ENCODE assay signal across 1 cellular context in the genomic region with DNA sequence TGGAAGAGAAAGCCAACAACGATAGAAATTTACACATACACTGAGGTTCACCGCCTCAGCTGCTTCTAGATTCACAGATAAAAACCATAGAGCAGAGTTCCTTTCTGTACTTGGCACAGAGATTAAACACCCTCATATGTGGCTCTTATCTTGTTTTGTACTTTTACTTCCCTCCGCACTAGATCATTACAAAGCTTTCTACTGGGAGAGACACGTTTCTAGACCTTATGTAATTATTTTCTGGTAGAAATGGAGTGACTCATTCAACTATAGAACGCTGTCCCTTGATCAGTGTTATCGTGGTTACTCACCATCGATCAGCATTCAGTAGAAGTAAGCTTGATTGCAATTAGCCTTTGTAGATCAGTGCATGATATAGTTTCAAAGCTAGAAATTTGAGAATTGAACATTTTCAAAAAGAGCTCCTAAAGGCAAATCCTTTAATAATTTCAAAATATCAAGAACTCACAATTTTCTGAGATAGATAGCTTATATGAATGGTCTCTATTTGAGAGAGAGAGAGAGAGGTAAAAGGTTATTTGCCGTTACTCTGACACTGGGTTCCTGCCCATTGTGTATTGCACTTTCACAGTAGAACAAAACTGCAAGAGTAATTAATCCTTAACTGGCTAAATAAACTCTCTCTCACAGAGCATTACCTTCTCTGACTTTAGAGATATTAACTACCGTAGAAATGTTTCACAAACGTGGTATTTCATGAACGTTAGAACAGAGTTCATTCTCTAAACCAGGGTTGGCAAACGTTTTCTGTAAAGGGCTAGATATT.
TF ChIP-seq lines count a peak whose summit lies in the region.

No MANE protein-coding gene starts in this region.

TF ChIP-seq in K562, 482 proteins besides CTCF, POLR2A, EP300 and RAD21 (continues in another document):
- TF ChIP-seq ZNF778 (CRISPR knock-in tag; IDR thresholded peaks at IDR 0.05), result no peak
- TF ChIP-seq L3MBTL2 (IDR thresholded peaks at IDR 0.05), result no peak
- no peak for TF ChIP-seq MCM5 (IDR thresholded peaks at IDR 0.05; ENCODE audit: low read depth)
- TF ChIP-seq, protein P1, sequence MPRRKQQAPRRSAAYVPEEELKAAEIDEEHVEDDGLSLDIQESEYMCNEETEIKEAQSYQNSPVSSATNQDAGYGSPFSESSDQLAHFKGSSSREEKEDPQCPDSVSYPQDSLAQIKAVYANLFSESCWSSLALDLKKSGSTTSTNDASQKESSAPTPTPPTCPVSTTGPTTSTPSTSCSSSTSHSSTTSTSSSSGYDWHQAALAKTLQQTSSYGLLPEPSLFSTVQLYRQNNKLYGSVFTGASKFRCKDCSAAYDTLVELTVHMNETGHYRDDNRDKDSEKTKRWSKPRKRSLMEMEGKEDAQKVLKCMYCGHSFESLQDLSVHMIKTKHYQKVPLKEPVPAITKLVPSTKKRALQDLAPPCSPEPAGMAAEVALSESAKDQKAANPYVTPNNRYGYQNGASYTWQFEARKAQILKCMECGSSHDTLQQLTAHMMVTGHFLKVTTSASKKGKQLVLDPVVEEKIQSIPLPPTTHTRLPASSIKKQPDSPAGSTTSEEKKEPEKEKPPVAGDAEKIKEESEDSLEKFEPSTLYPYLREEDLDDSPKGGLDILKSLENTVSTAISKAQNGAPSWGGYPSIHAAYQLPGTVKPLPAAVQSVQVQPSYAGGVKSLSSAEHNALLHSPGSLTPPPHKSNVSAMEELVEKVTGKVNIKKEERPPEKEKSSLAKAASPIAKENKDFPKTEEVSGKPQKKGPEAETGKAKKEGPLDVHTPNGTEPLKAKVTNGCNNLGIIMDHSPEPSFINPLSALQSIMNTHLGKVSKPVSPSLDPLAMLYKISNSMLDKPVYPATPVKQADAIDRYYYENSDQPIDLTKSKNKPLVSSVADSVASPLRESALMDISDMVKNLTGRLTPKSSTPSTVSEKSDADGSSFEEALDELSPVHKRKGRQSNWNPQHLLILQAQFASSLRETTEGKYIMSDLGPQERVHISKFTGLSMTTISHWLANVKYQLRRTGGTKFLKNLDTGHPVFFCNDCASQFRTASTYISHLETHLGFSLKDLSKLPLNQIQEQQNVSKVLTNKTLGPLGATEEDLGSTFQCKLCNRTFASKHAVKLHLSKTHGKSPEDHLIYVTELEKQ (CRISPR knock-in tag; IDR thresholded peaks at IDR 0.05), result no peak
- no peak for TF ChIP-seq ZNF354B (CRISPR knock-in tag; IDR thresholded peaks at IDR 0.05)
- TF ChIP-seq HEY1 (CRISPR knock-in tag; IDR thresholded peaks at IDR 0.05; ENCODE audit: borderline replicate concordance), result no peak
- no peak for TF ChIP-seq PHF8 (IDR thresholded peaks at IDR 0.05; ENCODE audit: borderline replicate concordance, low read length)
- no peak for TF ChIP-seq WHSC1 (IDR thresholded peaks at IDR 0.05; ENCODE audit: low read length)
- no peak for TF ChIP-seq HNRNPLL (IDR thresholded peaks at IDR 0.05; ENCODE audit: low read depth, low read length, poor library complexity, severe bottlenecking)
- TF ChIP-seq TBL1XR1 (IDR thresholded peaks at IDR 0.05; ENCODE audit: low read length in 2 of 2), result peak in 1 of 2 experiments; percentile 43; a peak in 2 of 4 replicates
- TF ChIP-seq, protein P2, sequence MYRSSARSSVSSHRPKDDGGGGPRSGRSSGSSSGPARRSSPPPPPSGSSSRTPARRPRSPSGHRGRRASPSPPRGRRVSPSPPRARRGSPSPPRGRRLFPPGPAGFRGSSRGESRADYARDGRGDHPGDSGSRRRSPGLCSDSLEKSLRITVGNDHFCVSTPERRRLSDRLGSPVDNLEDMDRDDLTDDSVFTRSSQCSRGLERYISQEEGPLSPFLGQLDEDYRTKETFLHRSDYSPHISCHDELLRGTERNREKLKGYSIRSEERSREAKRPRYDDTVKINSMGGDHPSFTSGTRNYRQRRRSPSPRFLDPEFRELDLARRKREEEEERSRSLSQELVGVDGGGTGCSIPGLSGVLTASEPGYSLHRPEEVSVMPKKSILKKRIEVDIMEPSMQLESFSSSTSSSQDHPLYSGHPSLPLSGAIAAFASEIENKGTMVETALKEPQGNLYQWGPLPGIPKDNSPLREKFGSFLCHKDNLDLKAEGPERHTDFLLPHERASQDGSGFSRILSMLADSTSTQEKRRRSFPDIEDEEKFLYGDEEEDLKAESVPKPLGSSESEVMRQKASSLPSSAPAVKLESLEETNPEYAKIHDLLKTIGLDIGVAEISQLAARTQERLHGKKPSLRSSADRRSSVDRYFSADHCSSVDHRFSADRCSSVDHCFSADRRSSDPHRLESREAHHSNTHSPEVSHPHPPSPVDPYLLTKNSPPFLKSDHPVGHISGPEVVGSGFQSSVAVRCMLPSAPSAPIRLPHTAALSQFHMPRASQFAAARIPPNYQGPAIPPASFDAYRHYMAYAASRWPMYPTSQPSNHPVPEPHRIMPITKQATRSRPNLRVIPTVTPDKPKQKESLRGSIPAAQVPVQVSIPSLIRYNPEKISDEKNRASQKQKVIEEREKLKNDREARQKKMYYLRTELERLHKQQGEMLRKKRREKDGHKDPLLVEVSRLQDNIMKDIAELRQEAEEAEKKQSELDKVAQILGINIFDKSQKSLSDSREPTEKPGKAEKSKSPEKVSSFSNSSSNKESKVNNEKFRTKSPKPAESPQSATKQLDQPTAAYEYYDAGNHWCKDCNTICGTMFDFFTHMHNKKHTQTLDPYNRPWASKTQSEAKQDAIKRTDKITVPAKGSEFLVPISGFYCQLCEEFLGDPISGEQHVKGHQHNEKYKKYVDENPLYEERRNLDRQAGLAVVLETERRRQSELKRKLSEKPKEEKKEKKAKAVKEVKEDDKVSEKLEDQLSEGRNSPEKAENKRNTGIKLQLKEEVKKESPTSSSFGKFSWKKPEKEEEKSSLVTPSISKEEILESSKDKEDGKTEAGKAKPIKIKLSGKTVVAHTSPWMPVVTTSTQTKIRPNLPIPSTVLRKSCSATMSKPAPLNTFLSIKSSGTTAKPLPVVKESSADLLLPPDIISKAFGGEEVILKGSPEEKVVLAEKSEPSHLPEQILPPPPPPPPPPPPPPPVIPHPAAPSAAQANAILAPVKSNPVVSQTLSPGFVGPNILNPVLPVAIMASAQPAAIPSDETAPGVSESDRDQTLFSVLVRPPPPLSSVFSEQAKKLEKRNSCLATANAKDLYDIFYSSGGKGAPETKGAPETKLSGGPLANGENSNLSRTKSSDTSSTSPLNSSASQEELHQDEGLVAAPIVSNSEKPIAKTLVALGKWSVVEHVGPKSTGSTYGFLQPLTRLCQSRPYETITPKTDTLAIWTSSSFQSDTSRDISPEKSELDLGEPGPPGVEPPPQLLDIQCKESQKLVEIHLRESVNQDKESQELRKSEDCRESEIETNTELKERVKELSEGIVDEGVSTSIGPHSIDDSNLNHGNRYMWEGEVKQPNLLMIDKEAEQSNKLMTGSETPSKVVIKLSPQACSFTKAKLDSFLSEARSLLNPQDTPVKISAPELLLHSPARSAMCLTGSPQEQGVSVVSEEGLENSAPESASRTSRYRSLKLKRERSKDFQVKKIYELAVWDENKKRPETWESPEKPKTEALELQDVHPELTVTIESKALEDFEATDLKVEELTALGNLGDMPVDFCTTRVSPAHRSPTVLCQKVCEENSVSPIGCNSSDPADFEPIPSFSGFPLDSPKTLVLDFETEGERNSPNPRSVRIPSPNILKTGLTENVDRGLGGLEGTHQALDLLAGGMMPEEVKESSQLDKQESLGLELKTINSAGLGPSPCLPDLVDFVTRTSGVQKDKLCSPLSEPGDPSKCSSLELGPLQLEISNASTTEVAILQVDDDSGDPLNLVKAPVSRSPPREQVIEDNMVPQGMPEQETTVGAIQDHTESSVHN (IDR thresholded peaks at IDR 0.05; ENCODE audit: borderline replicate concordance in 1 of 2, low read depth in 1 of 2), result peak in 1 of 2 experiments; percentile 45; a peak in 1 of 4 replicates
- TF ChIP-seq ZNF830 (CRISPR knock-in tag; IDR thresholded peaks at IDR 0.05), result no peak
- TF ChIP-seq ZFP36 (IDR thresholded peaks at IDR 0.05; ENCODE audit: low read depth, low read length, partially characterized antibody), result no peak
- TF ChIP-seq, protein P3, sequence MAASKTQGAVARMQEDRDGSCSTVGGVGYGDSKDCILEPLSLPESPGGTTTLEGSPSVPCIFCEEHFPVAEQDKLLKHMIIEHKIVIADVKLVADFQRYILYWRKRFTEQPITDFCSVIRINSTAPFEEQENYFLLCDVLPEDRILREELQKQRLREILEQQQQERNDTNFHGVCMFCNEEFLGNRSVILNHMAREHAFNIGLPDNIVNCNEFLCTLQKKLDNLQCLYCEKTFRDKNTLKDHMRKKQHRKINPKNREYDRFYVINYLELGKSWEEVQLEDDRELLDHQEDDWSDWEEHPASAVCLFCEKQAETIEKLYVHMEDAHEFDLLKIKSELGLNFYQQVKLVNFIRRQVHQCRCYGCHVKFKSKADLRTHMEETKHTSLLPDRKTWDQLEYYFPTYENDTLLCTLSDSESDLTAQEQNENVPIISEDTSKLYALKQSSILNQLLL (CRISPR knock-in tag; IDR thresholded peaks at IDR 0.05; ENCODE audit: borderline replicate concordance), result no peak
- TF ChIP-seq TCF7 (IDR thresholded peaks at IDR 0.05; ENCODE audit: borderline replicate concordance), result no peak
- TF ChIP-seq, protein P4, sequence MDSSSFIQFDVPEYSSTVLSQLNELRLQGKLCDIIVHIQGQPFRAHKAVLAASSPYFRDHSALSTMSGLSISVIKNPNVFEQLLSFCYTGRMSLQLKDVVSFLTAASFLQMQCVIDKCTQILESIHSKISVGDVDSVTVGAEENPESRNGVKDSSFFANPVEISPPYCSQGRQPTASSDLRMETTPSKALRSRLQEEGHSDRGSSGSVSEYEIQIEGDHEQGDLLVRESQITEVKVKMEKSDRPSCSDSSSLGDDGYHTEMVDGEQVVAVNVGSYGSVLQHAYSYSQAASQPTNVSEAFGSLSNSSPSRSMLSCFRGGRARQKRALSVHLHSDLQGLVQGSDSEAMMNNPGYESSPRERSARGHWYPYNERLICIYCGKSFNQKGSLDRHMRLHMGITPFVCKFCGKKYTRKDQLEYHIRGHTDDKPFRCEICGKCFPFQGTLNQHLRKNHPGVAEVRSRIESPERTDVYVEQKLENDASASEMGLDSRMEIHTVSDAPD (CRISPR knock-in tag; IDR thresholded peaks at IDR 0.05), result no peak
- TF ChIP-seq THRAP3 (IDR thresholded peaks at IDR 0.05; ENCODE audit: borderline replicate concordance), result no peak
- no peak for TF ChIP-seq HDAC1 (IDR thresholded peaks at IDR 0.05)
- TF ChIP-seq ILK (tag; IDR thresholded peaks at IDR 0.05; ENCODE audit: borderline replicate concordance, low read depth), result no peak
- peak; percentile 29; the same call in 1 of the 2 replicates for TF ChIP-seq TEAD4 (IDR thresholded peaks at IDR 0.05; ENCODE audit: low read length)
- TF ChIP-seq TEAD4 (CRISPR knock-in tag; IDR thresholded peaks at IDR 0.05; ENCODE audit: borderline replicate concordance), result no peak
- 0 out of 4 replicates have a peak, but pooled peaks of 1 of the 2 experiments have one; percentile 35 for TF ChIP-seq ARNT (IDR thresholded peaks at IDR 0.05)
- no peak for TF ChIP-seq C11orf30 (IDR thresholded peaks at IDR 0.05; ENCODE audit: low read depth)
- no peak for TF ChIP-seq RBM17 (IDR thresholded peaks at IDR 0.05; ENCODE audit: borderline replicate concordance, low read depth, low read length)
- no peak for TF ChIP-seq ZNF174 (CRISPR knock-in tag; IDR thresholded peaks at IDR 0.05)
- TF ChIP-seq MTF1 (CRISPR knock-in tag; IDR thresholded peaks at IDR 0.05; ENCODE audit: borderline replicate concordance), result no peak
- no peak for TF ChIP-seq ZNF436 (CRISPR knock-in tag; IDR thresholded peaks at IDR 0.05)
- TF ChIP-seq KLF16 (IDR thresholded peaks at IDR 0.05), result no peak
- TF ChIP-seq, protein P5, sequence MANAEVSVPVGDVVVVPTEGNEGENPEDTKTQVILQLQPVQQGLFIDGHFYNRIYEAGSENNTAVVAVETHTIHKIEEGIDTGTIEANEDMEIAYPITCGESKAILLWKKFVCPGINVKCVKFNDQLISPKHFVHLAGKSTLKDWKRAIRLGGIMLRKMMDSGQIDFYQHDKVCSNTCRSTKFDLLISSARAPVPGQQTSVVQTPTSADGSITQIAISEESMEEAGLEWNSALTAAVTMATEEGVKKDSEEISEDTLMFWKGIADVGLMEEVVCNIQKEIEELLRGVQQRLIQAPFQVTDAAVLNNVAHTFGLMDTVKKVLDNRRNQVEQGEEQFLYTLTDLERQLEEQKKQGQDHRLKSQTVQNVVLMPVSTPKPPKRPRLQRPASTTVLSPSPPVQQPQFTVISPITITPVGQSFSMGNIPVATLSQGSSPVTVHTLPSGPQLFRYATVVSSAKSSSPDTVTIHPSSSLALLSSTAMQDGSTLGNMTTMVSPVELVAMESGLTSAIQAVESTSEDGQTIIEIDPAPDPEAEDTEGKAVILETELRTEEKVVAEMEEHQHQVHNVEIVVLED (CRISPR knock-in tag; IDR thresholded peaks at IDR 0.05), result no peak
- TF ChIP-seq ZKSCAN1 (IDR thresholded peaks at IDR 0.05; ENCODE audit: low read depth, low read length), result no peak
- no peak for TF ChIP-seq NR3C1 (CRISPR knock-in tag; IDR thresholded peaks at IDR 0.05)
- TF ChIP-seq, protein P6, sequence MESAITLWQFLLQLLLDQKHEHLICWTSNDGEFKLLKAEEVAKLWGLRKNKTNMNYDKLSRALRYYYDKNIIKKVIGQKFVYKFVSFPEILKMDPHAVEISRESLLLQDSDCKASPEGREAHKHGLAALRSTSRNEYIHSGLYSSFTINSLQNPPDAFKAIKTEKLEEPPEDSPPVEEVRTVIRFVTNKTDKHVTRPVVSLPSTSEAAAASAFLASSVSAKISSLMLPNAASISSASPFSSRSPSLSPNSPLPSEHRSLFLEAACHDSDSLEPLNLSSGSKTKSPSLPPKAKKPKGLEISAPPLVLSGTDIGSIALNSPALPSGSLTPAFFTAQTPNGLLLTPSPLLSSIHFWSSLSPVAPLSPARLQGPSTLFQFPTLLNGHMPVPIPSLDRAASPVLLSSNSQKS (CRISPR knock-in tag; IDR thresholded peaks at IDR 0.05), result no peak
- TF ChIP-seq, protein P7, sequence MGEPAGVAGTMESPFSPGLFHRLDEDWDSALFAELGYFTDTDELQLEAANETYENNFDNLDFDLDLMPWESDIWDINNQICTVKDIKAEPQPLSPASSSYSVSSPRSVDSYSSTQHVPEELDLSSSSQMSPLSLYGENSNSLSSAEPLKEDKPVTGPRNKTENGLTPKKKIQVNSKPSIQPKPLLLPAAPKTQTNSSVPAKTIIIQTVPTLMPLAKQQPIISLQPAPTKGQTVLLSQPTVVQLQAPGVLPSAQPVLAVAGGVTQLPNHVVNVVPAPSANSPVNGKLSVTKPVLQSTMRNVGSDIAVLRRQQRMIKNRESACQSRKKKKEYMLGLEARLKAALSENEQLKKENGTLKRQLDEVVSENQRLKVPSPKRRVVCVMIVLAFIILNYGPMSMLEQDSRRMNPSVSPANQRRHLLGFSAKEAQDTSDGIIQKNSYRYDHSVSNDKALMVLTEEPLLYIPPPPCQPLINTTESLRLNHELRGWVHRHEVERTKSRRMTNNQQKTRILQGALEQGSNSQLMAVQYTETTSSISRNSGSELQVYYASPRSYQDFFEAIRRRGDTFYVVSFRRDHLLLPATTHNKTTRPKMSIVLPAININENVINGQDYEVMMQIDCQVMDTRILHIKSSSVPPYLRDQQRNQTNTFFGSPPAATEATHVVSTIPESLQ (CRISPR knock-in tag; IDR thresholded peaks at IDR 0.05), result no peak
- no peak for TF ChIP-seq NEUROD1 (IDR thresholded peaks at IDR 0.05; ENCODE audit: borderline replicate concordance, low read depth, low read length, partially characterized antibody)
- no peak for TF ChIP-seq NFYB (IDR thresholded peaks at IDR 0.05; ENCODE audit: extremely low read depth, insufficient read length)
- TF ChIP-seq TGIF2 (CRISPR knock-in tag; IDR thresholded peaks at IDR 0.05), result no peak
- TF ChIP-seq CC2D1A (IDR thresholded peaks at IDR 0.05), result no peak
- no peak for TF ChIP-seq ZNF408 (CRISPR knock-in tag; IDR thresholded peaks at IDR 0.05; ENCODE audit: low read depth)
- TF ChIP-seq DMBX1 (CRISPR knock-in tag; IDR thresholded peaks at IDR 0.05; ENCODE audit: borderline replicate concordance), result no peak
- peak; percentile 64; the same call in 1 of the 2 replicates for TF ChIP-seq SMARCA4 (IDR thresholded peaks at IDR 0.05)
- TF ChIP-seq SNRNP70 (optimal IDR thresholded peaks at IDR 0.05; ENCODE audit: low read depth, low read length), result no peak
- no peak for TF ChIP-seq TAF1 (IDR thresholded peaks at IDR 0.05; ENCODE audit: control insufficient read depth, extremely low read depth, insufficient read depth, low read length, severe bottlenecking)
